Comparison of ENCODE assay signal across 7 cellular contexts in the genomic region with DNA sequence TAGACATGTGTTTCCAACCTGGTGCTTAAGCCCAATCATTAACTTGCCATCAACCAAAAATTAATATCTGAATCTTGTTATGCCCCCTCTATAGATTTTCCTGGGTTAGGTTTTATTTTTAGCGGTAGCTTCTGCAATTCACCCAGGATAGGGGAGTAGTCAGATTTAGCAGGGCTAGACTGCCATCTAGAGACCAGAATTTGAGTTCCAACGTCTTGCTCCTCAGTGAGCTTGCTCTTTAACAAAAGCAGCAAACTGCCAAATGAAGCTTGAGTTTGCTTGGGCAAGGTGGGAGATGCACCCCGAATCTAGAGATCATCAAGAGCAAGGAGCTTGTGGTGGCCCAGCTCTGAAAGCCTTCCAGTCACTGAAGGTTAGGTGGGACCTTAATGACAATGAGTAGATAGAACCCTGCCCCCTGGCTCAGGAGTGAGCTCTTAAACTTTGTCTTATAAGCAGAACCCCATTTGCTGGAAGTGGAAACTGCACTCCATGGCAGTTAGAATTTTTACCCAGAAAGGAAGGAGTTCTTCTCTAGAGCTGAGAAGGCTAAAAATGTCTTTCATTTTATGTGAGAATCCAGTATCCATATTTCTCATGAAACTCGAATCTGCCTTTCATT.
DNase-seq lines count a peak whose midpoint lies in the region; ATAC-seq and TF ChIP-seq lines count a peak whose summit lies in the region.

No MANE protein-coding gene starts in this region.

- no peak for ATAC-seq in GM21717 (IDR thresholded peaks at IDR 0.05; ENCODE audit: unreplicated experiment)

- POLR2A ChIA-PET in GM10248 (lab: Yijun Ruan, JAX) = no interaction called here

- CTCF ChIA-PET in GM10248 (lab: Yijun Ruan, JAX) = interaction anchor here (0.7 to 2.5 kb wide), 12 partner anchors 9 to 482 kb away, joined by 3 to 10 read pairs (median 4); no protein-coding TSS in a partner anchor

- DNase-seq in GM10248 (ENCODE audit: extremely low spot score) (peak; percentile 8), HPDE6-E6E7 (ENCODE audit: extremely low spot score) (peak; percentile 51), OCI-M1 (lab: John Stamatoyannopoulos, UW) (peak; percentile 77), epidermal melanocyte (ENCODE audit: insufficient read length, low spot score) (peak; percentile 70), middle frontal gyrus (ENCODE audit: extremely low spot score, low spot score) (peak; percentile 18)
- no peak for DNase-seq in activated CD4-positive, CD25-positive, alpha-beta regulatory T cell (lab: John Stamatoyannopoulos, UW)

- TF ChIP-seq CTCF in GM10248 (IDR thresholded peaks at IDR 0.05; ENCODE audit: control extremely low read depth, extremely low read depth, low read depth, missing control alignments) = peak; percentile 23

Comparison
In these comparisons a context has a peak if more than half of its experiments do, and no peak if none do; other contexts are left out.
1. DNase-seq: peak in GM10248 (single experiment), HPDE6-E6E7 (single experiment), OCI-M1 (single experiment), epidermal melanocyte (single experiment) and middle frontal gyrus (single experiment); none in activated CD4-positive, CD25-positive, alpha-beta regulatory T cell (0 of 4).